9 cellular contexts compared by ENCODE assay signal in genomic region chr3:142964150-142964498, GRCh38. TPM values are rescaled to one million over a fixed set of nuclear protein-coding genes. Genes with fewer than 3 reads are reported as not detected.
DNase-seq lines count a peak whose midpoint lies in the region; ATAC-seq lines count a peak whose summit lies in the region.
"Had no signal": no experiment of that assay in that cellular context is flagged by ENCODE, and none has a peak within 500 bp of the region (broad histone marks: within the 10 kb centered on the region; RNA-seq: fewer than 3 reads in every experiment).

No MANE protein-coding gene starts in this region.

- no peak overlapping the region for H3K27ac Mint-ChIP-seq in activated naive CD8-positive, alpha-beta T cell treated with anti-CD3 and anti-CD28 coated beads, Interleukin-2, amount 10 ng/mL, durations not matched to agents 7 days and 5 days
- H3K27ac Mint-ChIP-seq in immature natural killer cell = no peak overlapping the region

- peak; percentile 34 for ATAC-seq in activated naive CD8-positive, alpha-beta T cell treated with anti-CD3 and anti-CD28 coated beads, Interleukin-2, amount 10 ng/mL, durations not matched to agents 7 days and 5 days (ENCODE audit: low read depth)
- ATAC-seq in HG03159 (IDR thresholded peaks at IDR 0.05; ENCODE audit: unreplicated experiment) = no peak
- no peak for ATAC-seq in HG03175 (IDR thresholded peaks at IDR 0.05; ENCODE audit: unreplicated experiment)
- no peak for ATAC-seq in GM21528 (IDR thresholded peaks at IDR 0.05; ENCODE audit: low FRiP score, unreplicated experiment)

- no peaks in the 10 kb centered on the region for H3K36me3 ChIP-seq in subcutaneous abdominal adipose tissue (ENCODE audit: control insufficient read depth in 5 of 5, insufficient read depth in 5 of 5, low read length in 5 of 5)

- DNase-seq in NCI-H2227 (lab: John Stamatoyannopoulos, UW; ENCODE audit: unreplicated experiment) = peak; percentile 74
- DNase-seq in NCI-H2227 treated with DMSO at 0.1 percent for 48 hours (lab: John Stamatoyannopoulos, UW) = no peak
- no peak for DNase-seq in activated naive CD8-positive, alpha-beta T cell treated with anti-CD3 and anti-CD28 coated beads, Interleukin-2, amount 10 ng/mL, durations not matched to agents 7 days and 5 days
- DNase-seq in immature natural killer cell = no peak

- peaks cover 0 to 22% (median 15%) of the 10 kb centered on the region in 5 donors for H3K27me3 ChIP-seq in subcutaneous abdominal adipose tissue (ENCODE audit: control insufficient read depth in 5 of 5, insufficient read depth in 4 of 5, low read length in 5 of 5)

- POLR2A ChIA-PET in activated naive CD8-positive, alpha-beta T cell treated with anti-CD3 and anti-CD28 coated beads, Interleukin-2, amount 10 ng/mL, durations not matched to agents 7 days and 5 days (lab: Charles Lee) = no interaction called here

- peaks cover 70% of the 10 kb centered on the region for H3K27me3 Mint-ChIP-seq in activated naive CD8-positive, alpha-beta T cell treated with anti-CD3 and anti-CD28 coated beads, Interleukin-2, amount 10 ng/mL, durations not matched to agents 7 days and 5 days
- H3K27me3 Mint-ChIP-seq in immature natural killer cell (ENCODE audit: low read depth in 3 of 3) = peaks cover 13 to 29% (median 25%) of the 10 kb centered on the region in 3 donors

- peaks cover 5% of the 10 kb centered on the region for H3K4me1 Mint-ChIP-seq in activated naive CD8-positive, alpha-beta T cell treated with anti-CD3 and anti-CD28 coated beads, Interleukin-2, amount 10 ng/mL, durations not matched to agents 7 days and 5 days
- H3K4me1 Mint-ChIP-seq in immature natural killer cell = peaks cover 18 to 21% of the 10 kb centered on the region in 2 donors

- H3K27ac ChIP-seq in subcutaneous abdominal adipose tissue (ENCODE audit: low read depth, low read length) = no peak overlapping the region
- H3K27ac ChIP-seq: C4-2B had no signal

- peaks cover 2% of the 10 kb centered on the region for H3K36me3 Mint-ChIP-seq in activated naive CD8-positive, alpha-beta T cell treated with anti-CD3 and anti-CD28 coated beads, Interleukin-2, amount 10 ng/mL, durations not matched to agents 7 days and 5 days
- peaks cover 0 to 4% (median 4%) of the 10 kb centered on the region in 3 donors for H3K36me3 Mint-ChIP-seq in immature natural killer cell

- H3K9me3 ChIP-seq in subcutaneous abdominal adipose tissue (ENCODE audit: control insufficient read depth in 5 of 5, low read length in 5 of 5) = no peaks in the 10 kb centered on the region

- peaks cover 2 to 13% (median 8%) of the 10 kb centered on the region in 5 donors for H3K4me1 ChIP-seq in subcutaneous abdominal adipose tissue (ENCODE audit: control insufficient read depth in 5 of 5, insufficient read depth in 5 of 5, low read length in 5 of 5)

- peak overlapping the region; percentile 61 for H3K4me3 Mint-ChIP-seq in activated naive CD8-positive, alpha-beta T cell treated with anti-CD3 and anti-CD28 coated beads, Interleukin-2, amount 10 ng/mL, durations not matched to agents 7 days and 5 days
- peak overlapping the region; percentile 68 to 88 (median 81) for H3K4me3 Mint-ChIP-seq in immature natural killer cell

- H3K4me3 ChIP-seq in subcutaneous abdominal adipose tissue (ENCODE audit: low read depth in 1 of 5, low read length in 5 of 5) = peak overlapping the region; percentile 61 to 81 (median 67)

- no peaks in the 10 kb centered on the region for H3K9me3 Mint-ChIP-seq in activated naive CD8-positive, alpha-beta T cell treated with anti-CD3 and anti-CD28 coated beads, Interleukin-2, amount 10 ng/mL, durations not matched to agents 7 days and 5 days
- H3K9me3 Mint-ChIP-seq in immature natural killer cell = peaks cover 0 to 3% (median 0%) of the 10 kb centered on the region in 6 donors

- no peak overlapping the region for H3K9ac ChIP-seq in subcutaneous abdominal adipose tissue (ENCODE audit: low read length in 5 of 5)

RNA-seq across cellular contexts. Expression of gene PAQR9, which starts 0.7 kb away (rescaled TPM):
- not detected for total RNA-seq in activated naive CD8-positive, alpha-beta T cell treated with anti-CD3 and anti-CD28 coated beads, Interleukin-2, amount 10 ng/mL, durations not matched to agents 7 days and 5 days
- not detected for polyA plus RNA-seq in immature natural killer cell

RNA-seq across cellular contexts. Expression of gene U2SURP, which starts 37.2 kb away (rescaled TPM):
- total RNA-seq in activated naive CD8-positive, alpha-beta T cell treated with anti-CD3 and anti-CD28 coated beads, Interleukin-2, amount 10 ng/mL, durations not matched to agents 7 days and 5 days = 100 to 1,000 TPM; 134 to 147 TPM
- 100 to 1,000 TPM in 1 of 3 donors, 10 to 100 TPM in 2; 82.7 to 120 (median 86.0) TPM for polyA plus RNA-seq in immature natural killer cell
